9 cellular contexts compared by ENCODE assay signal in the genomic region with DNA sequence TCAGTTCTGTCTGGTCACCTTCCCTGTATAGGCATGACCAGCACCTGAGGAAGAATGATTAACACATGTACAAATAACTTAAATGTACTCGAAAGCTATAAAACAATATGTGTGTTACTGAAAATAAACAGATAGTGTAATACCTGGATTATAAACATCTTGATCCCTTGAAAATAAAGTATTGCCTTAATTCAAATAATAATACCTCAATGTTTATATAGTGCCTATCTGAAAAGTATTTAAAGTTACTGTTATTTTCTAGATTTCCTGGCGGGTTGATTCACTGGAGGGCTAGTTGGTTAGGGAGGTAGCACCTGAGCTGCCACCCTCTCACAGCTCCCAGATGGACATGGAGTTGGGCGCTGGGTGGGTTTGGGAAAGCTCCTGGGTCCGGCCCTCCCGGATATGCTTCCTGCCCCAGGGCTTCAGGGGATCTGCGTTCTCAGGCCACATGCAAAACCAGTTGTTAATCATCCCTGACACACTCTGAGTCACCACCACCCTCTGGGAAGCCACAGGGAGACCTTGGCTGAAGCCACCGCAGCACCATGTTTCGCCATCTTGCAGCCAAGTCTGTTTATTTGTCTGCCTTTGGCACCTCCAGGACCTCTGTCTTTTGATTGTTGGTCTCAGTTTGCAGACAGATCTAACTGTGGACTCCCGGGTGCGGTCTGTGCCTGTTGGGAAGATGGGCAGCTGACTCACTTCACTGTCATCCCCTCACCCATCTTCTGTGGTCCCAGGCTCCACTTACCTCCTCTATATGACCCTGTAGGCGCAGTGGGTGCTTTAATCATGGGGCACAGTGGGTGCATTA. TPM values are rescaled to one million over a fixed set of nuclear protein-coding genes. Genes with fewer than 3 reads are reported as not detected.
A peak's percentile ranks its signal among the peaks of the same experiment; 100 is the strongest.
DNase-seq lines count a peak whose midpoint lies in the region; ATAC-seq and TF ChIP-seq lines count a peak whose summit lies in the region.
"Had no signal": no experiment of that assay in that cellular context is flagged by ENCODE, and none has a peak within 500 bp of the region (broad histone marks: within the 10 kb centered on the region; RNA-seq: fewer than 3 reads in every experiment).

No MANE protein-coding gene starts in this region.

- H3K4me3 ChIP-seq in iPS-20b (ENCODE audit: low read length) (no peak overlapping the region; the same call in 1 of the 2 replicates), upper lobe of right lung (peak overlapping the region; percentile 32)

- H3K4me1 ChIP-seq in iPS-20b (ENCODE audit: insufficient read depth, low read length) = peaks cover 32% of the 10 kb centered on the region
- H3K4me1 ChIP-seq in upper lobe of right lung = peaks cover 24% of the 10 kb centered on the region

- H3K27me3 Mint-ChIP-seq in activated T-cell treated with anti-CD3 and anti-CD28 coated beads, Interleukin-2, amount 50 U/mL, for 4 hours (ENCODE audit: low read depth) = peaks cover 22% of the 10 kb centered on the region

- TF ChIP-seq CTCF in VCaP (conservative IDR thresholded peaks at IDR 0.05) (no peak), upper lobe of right lung (IDR thresholded peaks at IDR 0.05) (no peak)

- H3K4me1 Mint-ChIP-seq in activated T-cell treated with anti-CD3 and anti-CD28 coated beads, Interleukin-2, amount 50 U/mL, for 4 hours (ENCODE audit: low read depth) = no peaks in the 10 kb centered on the region
- H3K4me1 Mint-ChIP-seq: CD4-positive, CD25-positive, alpha-beta regulatory T cell had no signal

- H3K9me3 ChIP-seq in iPS-20b (ENCODE audit: insufficient read depth, low read depth, low read length) = no peaks in the 10 kb centered on the region
- no peaks in the 10 kb centered on the region for H3K9me3 ChIP-seq in upper lobe of right lung

- no peaks in the 10 kb centered on the region for H3K36me3 Mint-ChIP-seq in activated T-cell treated with anti-CD3 and anti-CD28 coated beads, Interleukin-2, amount 50 U/mL, for 4 hours (ENCODE audit: insufficient read depth)
- H3K36me3 Mint-ChIP-seq: CD4-positive, CD25-positive, alpha-beta regulatory T cell had no signal

- no peak for ATAC-seq in activated T-cell treated with anti-CD3 and anti-CD28 coated beads, Interleukin-2, amount 50 U/mL, for 4 hours
- ATAC-seq in upper lobe of right lung (peak; percentile 65), GM18873 (IDR thresholded peaks at IDR 0.05; ENCODE audit: low FRiP score, unreplicated experiment) (no peak), GM21825 (IDR thresholded peaks at IDR 0.05; ENCODE audit: unreplicated experiment) (no peak)

- intact Hi-C loops in upper lobe of right lung (cut with DNase I) = no loop called here

- H3K27ac ChIP-seq in VCaP = peak overlapping the region; percentile 65
- peak overlapping the region; percentile 18 for H3K27ac ChIP-seq in iPS-20b (ENCODE audit: low read length)
- H3K27ac ChIP-seq in upper lobe of right lung = peak overlapping the region; percentile 55

- no peaks in the 10 kb centered on the region for H3K9me3 Mint-ChIP-seq in activated T-cell treated with anti-CD3 and anti-CD28 coated beads, Interleukin-2, amount 50 U/mL, for 4 hours
- H3K9me3 Mint-ChIP-seq: CD4-positive, CD25-positive, alpha-beta regulatory T cell had no signal

- peak; percentile 24 to 37 for DNase-seq in activated T-cell treated with anti-CD3 and anti-CD28 coated beads, Interleukin-2, amount 50 U/mL, for 48 hours
- DNase-seq in activated T-cell treated with anti-CD3 and anti-CD28 coated beads, Interleukin-2, amount 50 U/mL, for 4 hours = no peak
- DNase-seq in upper lobe of right lung (no peak), DMS153 treated with DMSO at 0.1 percent for 48 hours (lab: John Stamatoyannopoulos, UW; ENCODE audit: unreplicated experiment) (no peak)
- DNase-seq: CD4-positive, CD25-positive, alpha-beta regulatory T cell had no signal

- H3K36me3 ChIP-seq in iPS-20b (ENCODE audit: insufficient read depth, low read depth, low read length) (no peaks in the 10 kb centered on the region), upper lobe of right lung (no peaks in the 10 kb centered on the region)

- no peak overlapping the region for H3K4me3 Mint-ChIP-seq in activated T-cell treated with anti-CD3 and anti-CD28 coated beads, Interleukin-2, amount 50 U/mL, for 4 hours
- H3K4me3 Mint-ChIP-seq: CD4-positive, CD25-positive, alpha-beta regulatory T cell had no signal

- no peak overlapping the region for H3K9ac ChIP-seq in iPS-20b (ENCODE audit: low read depth, low read length)

- H3K27me3 ChIP-seq in iPS-20b (ENCODE audit: insufficient read depth, low read length) (no peaks in the 10 kb centered on the region), upper lobe of right lung (no peaks in the 10 kb centered on the region)

RNA-seq across cellular contexts. Expression of a gene that starts 35.3 kb away (rescaled TPM):
- total RNA-seq in activated T-cell treated with anti-CD3 and anti-CD28 coated beads, Interleukin-2, amount 50 U/mL, for 4 hours = 1 to 10 TPM in 2 of 3 donors, under 1 TPM in 1; 0.40 to 1.8 (median 1.2) TPM
- 137 TPM for total RNA-seq in upper lobe of right lung

Comparison
In these comparisons a context has a peak if more than half of its experiments do, and no peak if none do; other contexts are left out.
1. DNase-seq: peak in activated T-cell treated with anti-CD3 and anti-CD28 coated beads, Interleukin-2, amount 50 U/mL, for 48 hours (2 of 2); none in activated T-cell treated with anti-CD3 and anti-CD28 coated beads, Interleukin-2, amount 50 U/mL, for 4 hours (single experiment), upper lobe of right lung (single experiment) and DMS153 treated with DMSO at 0.1 percent for 48 hours (single experiment).
2. RNA of a gene that starts 35.3 kb away (total RNA-seq): 137 TPM in upper lobe of right lung (single experiment); 0.40 to 1.8 TPM in activated T-cell treated with anti-CD3 and anti-CD28 coated beads, Interleukin-2, amount 50 U/mL, for 4 hours; every median in the first group is over 10 times any median in the second.
3. Peak in every context shown above with its lines, with median percentiles within 50 percentile points of each other: H3K27ac ChIP-seq.